In the genomic region with DNA sequence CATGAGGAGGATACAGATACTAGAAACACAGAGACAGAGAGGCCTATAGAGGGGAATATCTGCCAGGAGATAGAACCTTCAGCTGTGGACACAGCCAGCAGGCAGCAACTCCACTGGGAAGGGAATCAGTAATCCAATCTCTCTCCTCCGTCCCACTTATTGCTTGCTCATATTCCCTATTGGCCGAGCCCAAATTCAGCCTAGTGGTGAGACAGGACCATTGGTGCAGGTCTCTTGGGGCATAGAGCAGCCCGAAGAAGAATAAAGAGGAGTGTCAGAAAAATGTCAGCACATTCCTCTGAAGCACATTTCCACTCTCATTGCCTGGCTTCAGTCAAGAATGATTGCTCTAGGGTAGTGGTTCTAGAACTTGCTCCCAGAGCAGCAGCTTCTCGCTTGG, we compare ENCODE assay signal across 17 cellular contexts.
"Had no signal": no experiment of that assay in that cellular context is flagged by ENCODE, and none has a peak within 500 bp of the region (broad histone marks: within the 10 kb centered on the region; RNA-seq: fewer than 3 reads in every experiment).

No MANE protein-coding gene starts in this region.

- H3K27ac Mint-ChIP-seq: naive thymus-derived CD8-positive, alpha-beta T cell; stimulated activated naive B cell treated with anti-CD40 and anti-IgM and Interleukin-4, amounts not matched to agents 10 μg/mL and 1 μg/mL and 100 μg/mL, for 72 hours; stimulated activated naive CD8-positive, alpha-beta T cell treated with anti-CD3 and anti-CD28 coated beads, Interleukin-15, amount 100 ng/mL, for 72 hours had no signal

- H3K36me3 Mint-ChIP-seq: naive thymus-derived CD8-positive, alpha-beta T cell; stimulated activated naive B cell treated with anti-CD40 and anti-IgM and Interleukin-4, amounts not matched to agents 10 μg/mL and 1 μg/mL and 100 μg/mL, for 72 hours had no signal

- H3K27me3 ChIP-seq: ovary, right atrium auricular region, sigmoid colon, testis, tibial nerve had no signal

- H3K4me3 Mint-ChIP-seq: naive thymus-derived CD8-positive, alpha-beta T cell; stimulated activated naive B cell treated with anti-CD40 and anti-IgM and Interleukin-4, amounts not matched to agents 10 μg/mL and 1 μg/mL and 100 μg/mL, for 72 hours; stimulated activated naive CD8-positive, alpha-beta T cell treated with anti-CD3 and anti-CD28 coated beads, Interleukin-15, amount 100 ng/mL, for 72 hours had no signal

- H3K27ac ChIP-seq: dorsolateral prefrontal cortex, ovary, right atrium auricular region, sigmoid colon, skin epidermis, testis, tibial nerve had no signal

- DNase-seq: cortex of kidney; dorsolateral prefrontal cortex; effector CD8-positive, alpha-beta T cell; kidney glomerular epithelial cell; mammary epithelial cell; mucosa of descending colon; naive thymus-derived CD8-positive, alpha-beta T cell; ovary; sigmoid colon; stimulated activated CD4-positive, alpha-beta T cell treated with anti-CD3 and anti-CD28 coated beads, Interleukin-2, amount 100 ng/mL, for 24 hours; stimulated activated CD4-positive, alpha-beta T cell treated with anti-CD3 and anti-CD28 coated beads, Interleukin-4, amount 100 ng/mL, for 4 hours; stimulated activated naive B cell treated with anti-CD40 and anti-IgM and Interleukin-4, amounts not matched to agents 10 μg/mL and 1 μg/mL and 100 μg/mL, for 72 hours; stimulated activated naive CD8-positive, alpha-beta T cell treated with anti-CD3 and anti-CD28 coated beads, Interleukin-15, amount 100 ng/mL, for 72 hours; testis had no signal

- H3K27me3 Mint-ChIP-seq: stimulated activated naive B cell treated with anti-CD40 and anti-IgM and Interleukin-4, amounts not matched to agents 10 μg/mL and 1 μg/mL and 100 μg/mL, for 72 hours; stimulated activated naive CD8-positive, alpha-beta T cell treated with anti-CD3 and anti-CD28 coated beads, Interleukin-15, amount 100 ng/mL, for 72 hours had no signal

- H3K36me3 ChIP-seq: ovary, right atrium auricular region, sigmoid colon, tibial nerve had no signal

- H3K4me3 ChIP-seq: dorsolateral prefrontal cortex, mucosa of descending colon, ovary, right atrium auricular region, sigmoid colon, skin epidermis, testis, tibial nerve had no signal

- H3K4me1 ChIP-seq: right atrium auricular region, sigmoid colon, testis, tibial nerve had no signal

- H3K9me3 ChIP-seq: mucosa of descending colon, ovary, right atrium auricular region, sigmoid colon, testis, tibial nerve had no signal

- H3K4me1 Mint-ChIP-seq: naive thymus-derived CD8-positive, alpha-beta T cell; stimulated activated naive B cell treated with anti-CD40 and anti-IgM and Interleukin-4, amounts not matched to agents 10 μg/mL and 1 μg/mL and 100 μg/mL, for 72 hours; stimulated activated naive CD8-positive, alpha-beta T cell treated with anti-CD3 and anti-CD28 coated beads, Interleukin-15, amount 100 ng/mL, for 72 hours had no signal
